3 cellular contexts compared by ENCODE assay signal in the genomic region with DNA sequence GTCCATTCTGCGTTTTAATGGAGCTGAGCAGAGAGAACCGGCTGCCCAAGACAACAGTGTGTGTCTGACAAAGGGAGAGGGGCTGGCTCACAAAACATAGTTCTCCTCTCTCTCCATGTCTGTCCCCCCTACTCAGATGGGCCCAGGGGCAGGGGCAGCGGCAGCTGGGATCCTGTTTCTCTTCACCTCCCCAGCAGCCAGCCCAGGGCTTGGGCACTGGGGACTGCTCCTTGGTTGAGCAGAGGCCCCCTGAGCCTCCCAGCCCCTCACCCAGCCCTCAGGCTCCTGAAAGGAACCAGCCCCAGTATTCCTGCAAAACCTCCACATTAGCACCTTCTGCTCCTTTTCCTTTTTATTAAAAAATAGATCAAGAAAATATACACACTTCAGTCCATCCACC.
"Had no signal": no experiment of that assay in that cellular context is flagged by ENCODE, and none has a peak within 500 bp of the region (broad histone marks: within the 10 kb centered on the region; RNA-seq: fewer than 3 reads in every experiment).

No MANE protein-coding gene starts in this region.

- ATAC-seq: GM12878 had no signal

- H3K4me3 ChIP-seq: GM12878 had no signal

- DNase-seq: GDM1, GF-D8 had no signal
